In the genomic region with DNA sequence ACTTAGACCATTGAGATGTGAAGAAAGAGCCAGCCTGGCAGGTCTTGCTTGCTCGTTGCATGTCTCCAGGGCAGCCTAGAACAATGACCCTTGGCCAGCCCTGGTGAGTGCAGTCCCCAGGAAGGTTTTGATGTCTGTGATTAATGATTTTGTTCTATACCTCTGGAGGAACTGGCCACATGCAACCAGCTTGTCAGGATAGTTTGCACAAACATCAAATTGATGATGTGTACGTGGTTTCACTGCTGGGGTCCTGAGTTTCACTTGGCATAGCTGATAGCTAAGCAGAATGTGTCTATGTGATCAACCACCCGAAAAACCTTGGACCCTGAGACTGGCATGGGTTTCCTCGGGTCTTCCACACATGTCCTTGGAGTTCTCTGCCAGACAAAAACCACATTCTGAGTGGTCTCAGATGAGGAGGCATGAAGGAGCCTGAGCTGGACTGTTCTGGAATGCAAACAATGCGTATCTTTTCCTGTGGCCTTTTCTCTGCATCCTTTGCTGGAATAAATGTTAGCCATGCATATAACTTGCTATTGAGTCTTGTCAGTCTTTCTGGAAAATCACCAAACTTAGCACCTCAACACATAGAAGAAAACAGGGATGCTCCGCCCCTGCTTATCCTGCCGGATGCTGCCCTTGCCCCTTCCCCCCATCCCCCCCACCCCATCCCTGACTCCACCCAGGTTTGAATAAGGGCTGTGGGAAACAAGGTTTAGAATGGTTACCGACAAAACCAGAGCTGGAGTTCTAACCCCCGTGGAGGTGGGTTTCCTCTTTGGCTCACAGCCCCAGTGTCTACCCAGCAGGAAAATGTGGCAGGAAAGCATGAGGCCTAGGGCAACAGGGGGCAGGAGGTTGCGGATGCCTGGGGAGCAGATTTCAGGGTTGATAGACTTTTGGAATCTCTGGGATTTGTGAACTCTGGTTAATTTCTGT, we compare ENCODE assay signal across 10 cellular contexts.
DNase-seq lines count a peak whose midpoint lies in the region; ATAC-seq and TF ChIP-seq lines count a peak whose summit lies in the region.
"Had no signal": no experiment of that assay in that cellular context is flagged by ENCODE, and none has a peak within 500 bp of the region (broad histone marks: within the 10 kb centered on the region; RNA-seq: fewer than 3 reads in every experiment).

No MANE protein-coding gene starts in this region.

- peak; percentile 71 for DNase-seq in AG20443 (ENCODE audit: low spot score)
- DNase-seq in choroid plexus epithelial cell (ENCODE audit: low read depth), result peak; percentile 92
- DNase-seq in left kidney (ENCODE audit: low read depth, low spot score), result peak; percentile 58
- no peak for DNase-seq in stimulated activated CD4-positive, alpha-beta T cell treated with anti-CD3 and anti-CD28 coated beads, Interleukin-2, amount 100 ng/mL, for 24 hours
- DNase-seq in activated CD8-positive, alpha-beta memory T cell treated with anti-CD3 and anti-CD28 coated beads, Interleukin-2, amount 50 U/mL, for 4 hours, result no peak
- DNase-seq in DMS153 treated with DMSO at 0.1 percent for 48 hours (lab: John Stamatoyannopoulos, UW; ENCODE audit: unreplicated experiment), result no peak
- DNase-seq: COR-L47 had no signal

- no peak for TF ChIP-seq CTCF in choroid plexus epithelial cell (conservative IDR thresholded peaks at IDR 0.05; ENCODE audit: low read depth, low read length)

- ATAC-seq in HG02759 (IDR thresholded peaks at IDR 0.05; ENCODE audit: unreplicated experiment), result no peak

- peak; percentile 29; the same call in 1 of the 2 replicates for TF ChIP-seq RAD21 in Ishikawa (IDR thresholded peaks at IDR 0.05; ENCODE audit: low read depth)

- TF ChIP-seq EP300 in Ishikawa (IDR thresholded peaks at IDR 0.05; ENCODE audit: borderline replicate concordance), result peak; percentile 91

- H3K4me3 ChIP-seq in choroid plexus epithelial cell (ENCODE audit: low read depth, low read length), result no peak overlapping the region
- H3K4me3 ChIP-seq: lung had no signal

TF ChIP-seq in Ishikawa, 13 proteins besides CTCF, POLR2A, EP300 and RAD21:
- TF ChIP-seq ZBTB7A (IDR thresholded peaks at IDR 0.05; ENCODE audit: low read depth) (no peak), TEAD4 (IDR thresholded peaks at IDR 0.05) (peak; percentile 97), CREB1 (IDR thresholded peaks at IDR 0.05; ENCODE audit: low read depth) (no peak), MAX (IDR thresholded peaks at IDR 0.05) (peak; percentile 86), TAF1 (IDR thresholded peaks at IDR 0.05; ENCODE audit: low read depth) (no peak), NFIC (IDR thresholded peaks at IDR 0.05) (peak; percentile 99), CEBPB (IDR thresholded peaks at IDR 0.05) (peak; percentile 49; the same call in 1 of the 2 replicates), YY1 (IDR thresholded peaks at IDR 0.05; ENCODE audit: low read depth) (peak; percentile 43; the same call in 1 of the 2 replicates), REST (IDR thresholded peaks at IDR 0.05; ENCODE audit: low read depth) (no peak), EGR1 (IDR thresholded peaks at IDR 0.05) (no peak), FOXM1 (IDR thresholded peaks at IDR 0.05; ENCODE audit: borderline replicate concordance, low read depth) (peak; percentile 81), TCF12 (IDR thresholded peaks at IDR 0.05; ENCODE audit: low read depth) (peak; percentile 94)
- TF ChIP-seq, protein P1, sequence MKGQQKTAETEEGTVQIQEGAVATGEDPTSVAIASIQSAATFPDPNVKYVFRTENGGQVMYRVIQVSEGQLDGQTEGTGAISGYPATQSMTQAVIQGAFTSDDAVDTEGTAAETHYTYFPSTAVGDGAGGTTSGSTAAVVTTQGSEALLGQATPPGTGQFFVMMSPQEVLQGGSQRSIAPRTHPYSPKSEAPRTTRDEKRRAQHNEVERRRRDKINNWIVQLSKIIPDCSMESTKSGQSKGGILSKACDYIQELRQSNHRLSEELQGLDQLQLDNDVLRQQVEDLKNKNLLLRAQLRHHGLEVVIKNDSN (IDR thresholded peaks at IDR 0.05), result no peak

Comparison
In these comparisons a context has a peak if more than half of its experiments do, and no peak if none do; other contexts are left out.
1. DNase-seq: peak in AG20443 (single experiment), choroid plexus epithelial cell (single experiment) and left kidney (single experiment); none in stimulated activated CD4-positive, alpha-beta T cell treated with anti-CD3 and anti-CD28 coated beads, Interleukin-2, amount 100 ng/mL, for 24 hours (0 of 2), activated CD8-positive, alpha-beta memory T cell treated with anti-CD3 and anti-CD28 coated beads, Interleukin-2, amount 50 U/mL, for 4 hours (single experiment) and DMS153 treated with DMSO at 0.1 percent for 48 hours (single experiment).